16 cellular contexts compared by ENCODE assay signal in the genomic region with DNA sequence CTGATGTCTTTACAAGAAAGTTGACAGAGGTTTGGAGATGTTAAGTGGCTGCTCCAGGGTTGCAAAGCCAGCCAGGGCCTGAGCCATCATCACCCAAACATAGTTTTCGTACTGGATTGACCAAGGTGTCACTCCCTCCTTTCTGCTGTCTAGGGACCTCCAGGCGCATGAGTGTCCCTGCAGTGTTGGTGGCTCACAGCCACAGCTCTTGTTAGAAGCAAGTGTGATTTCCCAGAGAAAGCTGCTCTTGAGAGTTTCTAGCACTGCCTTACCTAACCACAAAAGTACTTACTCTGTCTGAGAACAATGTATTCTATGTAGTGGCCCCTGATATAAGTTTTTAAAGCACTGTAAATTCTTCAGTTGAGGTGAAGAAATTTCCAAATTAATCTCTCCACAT.
"Had no signal": no experiment of that assay in that cellular context is flagged by ENCODE, and none has a peak within 500 bp of the region (broad histone marks: within the 10 kb centered on the region; RNA-seq: fewer than 3 reads in every experiment).

No MANE protein-coding gene starts in this region.

- H3K9me3 ChIP-seq: ovary, suprapubic skin had no signal

- H3K27ac ChIP-seq: coronary artery, left ventricle myocardium inferior, ovary, suprapubic skin had no signal

- H3K27me3 ChIP-seq: ovary, suprapubic skin had no signal

- H3K4me1 ChIP-seq: left ventricle myocardium inferior, suprapubic skin had no signal

- ATAC-seq: activated CD8-positive, alpha-beta T cell treated with anti-CD3 and anti-CD28 coated beads, Interleukin-2, amount 10 ng/mL, durations not matched to agents 7 days and 5 days; stimulated activated naive CD8-positive, alpha-beta T cell treated with anti-CD3 and anti-CD28 coated beads, Interleukin-15, Interleukin-2, amounts not matched to agents 100 U/mL and 50 U/mL, for 24 hours had no signal

- H3K4me3 Mint-ChIP-seq: activated CD8-positive, alpha-beta T cell treated with anti-CD3 and anti-CD28 coated beads, Interleukin-2, amount 10 ng/mL, durations not matched to agents 7 days and 5 days; activated naive CD4-positive, alpha-beta T cell treated with anti-CD3 and anti-CD28 coated beads for 36 hours had no signal

- FAIRE-seq: frontal cortex, keratinocyte had no signal

- H3K27ac Mint-ChIP-seq: activated CD8-positive, alpha-beta T cell treated with anti-CD3 and anti-CD28 coated beads, Interleukin-2, amount 10 ng/mL, durations not matched to agents 7 days and 5 days; activated naive CD4-positive, alpha-beta T cell treated with anti-CD3 and anti-CD28 coated beads for 36 hours had no signal

- H3K36me3 ChIP-seq: left ventricle myocardium inferior, ovary, suprapubic skin had no signal

- DNase-seq: activated CD4-positive, alpha-beta T cell treated with anti-CD3 and anti-CD28 coated beads for 48 hours; activated CD8-positive, alpha-beta memory T cell treated with anti-CD3 and anti-CD28 coated beads, Interleukin-2, amount 50 U/mL, for 48 hours; activated CD8-positive, alpha-beta T cell treated with anti-CD3 and anti-CD28 coated beads, Interleukin-2, amount 10 ng/mL, durations not matched to agents 7 days and 5 days; activated naive CD4-positive, alpha-beta T cell treated with anti-CD3 and anti-CD28 coated beads for 36 hours; central memory CD4-positive, alpha-beta T cell; effector CD8-positive, alpha-beta T cell; left ventricle myocardium inferior; ovary; stimulated activated CD4-positive, alpha-beta T cell treated with anti-CD3 and anti-CD28 coated beads, Interleukin-12 subunit alpha, Interleukin-12 subunit beta, amount 100 ng/mL, for 4 hours; stimulated activated CD4-positive, alpha-beta T cell treated with anti-CD3 and anti-CD28 coated beads, Interleukin-2, amount 100 ng/mL, for 48 hours; stimulated activated CD8-positive, alpha-beta memory T cell treated with anti-CD3 and anti-CD28 coated beads, Interleukin-4, amount 100 ng/mL, for 48 hours; stimulated activated naive CD8-positive, alpha-beta T cell treated with anti-CD3 and anti-CD28 coated beads, Interleukin-15, Interleukin-2, amounts not matched to agents 100 U/mL and 50 U/mL, for 24 hours had no signal

- H3K4me3 ChIP-seq: coronary artery, left ventricle myocardium inferior, ovary, suprapubic skin had no signal
